Comparison of ENCODE assay signal across 9 cellular contexts in the genomic region with DNA sequence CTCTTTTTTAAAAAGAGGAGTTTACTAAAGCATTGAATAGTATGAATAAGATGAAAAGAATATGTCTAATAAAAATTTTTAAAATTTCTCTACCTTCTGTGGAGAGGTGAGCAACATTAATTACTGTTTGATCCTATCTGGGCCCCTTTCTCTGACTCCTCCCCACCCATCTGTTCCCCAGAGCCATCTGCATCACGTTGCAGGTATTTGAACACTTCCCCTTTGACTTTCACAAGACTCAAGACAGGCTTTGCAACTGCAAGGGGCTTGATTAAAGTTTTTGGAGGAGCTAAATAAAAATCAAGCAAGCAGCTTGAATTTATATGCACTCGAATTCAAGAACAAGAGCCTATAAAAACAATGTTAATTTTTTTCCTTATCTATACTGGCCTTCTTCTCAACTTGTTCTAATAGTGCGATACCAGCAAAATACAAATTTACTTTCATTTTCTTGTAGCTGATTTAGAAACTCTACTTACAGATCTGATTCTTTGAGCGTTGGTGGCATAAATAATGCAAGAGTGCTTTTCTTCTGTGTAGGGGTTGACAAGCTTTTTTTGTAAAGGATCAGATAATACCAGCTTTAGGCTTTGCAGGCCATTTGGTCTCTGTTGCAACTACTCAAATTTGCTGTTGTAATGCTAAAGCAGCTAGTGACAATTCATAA. TPM values are rescaled to one million over a fixed set of nuclear protein-coding genes. Genes with fewer than 3 reads are reported as not detected.
DNase-seq lines count a peak whose midpoint lies in the region; ATAC-seq, FAIRE-seq and TF ChIP-seq lines count a peak whose summit lies in the region.
"Had no signal": no experiment of that assay in that cellular context is flagged by ENCODE, and none has a peak within 500 bp of the region (broad histone marks: within the 10 kb centered on the region; RNA-seq: fewer than 3 reads in every experiment).

No MANE protein-coding gene starts in this region.

- H3K4me1 ChIP-seq in KMS-11 (ENCODE audit: low read depth, poor library complexity, severe bottlenecking) (peaks cover 15% of the 10 kb centered on the region), foreskin keratinocyte (peaks cover 6% of the 10 kb centered on the region)

- H3K27ac Mint-ChIP-seq in nephron progenitor cell = no peak overlapping the region

- DNase-seq in GM18507 (ENCODE audit: extremely low spot score, insufficient read length, low read depth) = peak; percentile 29
- no peak for DNase-seq in foreskin keratinocyte
- no peak for DNase-seq in nephron progenitor cell
- no peak for DNase-seq in stimulated activated CD4-positive, alpha-beta T cell treated with anti-CD3 and anti-CD28 coated beads, Interleukin-2, amount 100 ng/mL, for 48 hours
- no peak for DNase-seq in DMS79 treated with DMSO at 0.1 percent for 48 hours (lab: John Stamatoyannopoulos, UW)
- no peak for DNase-seq in NCI-H2107 (lab: John Stamatoyannopoulos, UW)

- peak overlapping the region; percentile 46 for H2AFZ ChIP-seq in KMS-11 (ENCODE audit: low read depth)

- H3K36me3 Mint-ChIP-seq in nephron progenitor cell (ENCODE audit: low read depth) = no peaks in the 10 kb centered on the region

- H4K20me1 ChIP-seq in KMS-11 (ENCODE audit: insufficient read depth) = no peaks in the 10 kb centered on the region

- no peak overlapping the region for H3K4me3 ChIP-seq in KMS-11 (IDR thresholded peaks at IDR 0.05; ENCODE audit: insufficient read depth, low read depth, low read length)

- H3K27ac ChIP-seq in KMS-11 (peak overlapping the region; percentile 28; the same call in 1 of the 2 replicates), foreskin keratinocyte (no peak overlapping the region)

- H3K79me2 ChIP-seq in KMS-11 (ENCODE audit: insufficient read depth, low read depth) = no peaks in the 10 kb centered on the region

- no peaks in the 10 kb centered on the region for H3K36me3 ChIP-seq in KMS-11 (ENCODE audit: insufficient read depth)

- H3K4me1 Mint-ChIP-seq in nephron progenitor cell = peaks cover 8% of the 10 kb centered on the region

- peaks cover 18% of the 10 kb centered on the region for H3K9me3 Mint-ChIP-seq in nephron progenitor cell

- TF ChIP-seq CTCF in KMS-11 (conservative IDR thresholded peaks at IDR 0.05; ENCODE audit: low read depth, low read length) (no peak), foreskin keratinocyte (conservative IDR thresholded peaks at IDR 0.05) (no peak), nephron progenitor cell (IDR thresholded peaks at IDR 0.05) (no peak)

- H3K9ac ChIP-seq in KMS-11 = peak overlapping the region; percentile 27; the same call in 1 of the 2 replicates

- FAIRE-seq in GM18507 (lab: Jason Lieb, UNC) = peak; percentile 80

- peak overlapping the region; percentile 63 for H3K4me2 ChIP-seq in KMS-11

- no peak overlapping the region for H3K4me3 Mint-ChIP-seq in nephron progenitor cell

- ATAC-seq in GM21619 (IDR thresholded peaks at IDR 0.05; ENCODE audit: unreplicated experiment) (peak; percentile 96), foreskin keratinocyte (peak; percentile 29)

- peaks cover 3% of the 10 kb centered on the region for H3K27me3 Mint-ChIP-seq in nephron progenitor cell (ENCODE audit: low read depth, poor library complexity)

- H3K27me3 ChIP-seq in KMS-11 (ENCODE audit: insufficient read depth, low read depth) (no peaks in the 10 kb centered on the region), foreskin keratinocyte (no peaks in the 10 kb centered on the region)

RNA-seq across cellular contexts. Expression of gene TXNDC8, which starts 21.3 kb away (rescaled TPM):
- total RNA-seq in foreskin keratinocyte = not detected in 2 replicates
- not detected in 2 replicates for polyA plus RNA-seq in foreskin keratinocyte
- total RNA-seq: osteocyte had no signal
